In genomic region chr16:88742896-88743605, GRCh38 we compare ENCODE assay signal across 2 cellular contexts.
TF ChIP-seq lines count a peak whose summit lies in the region.

No MANE protein-coding gene starts in this region.

TF ChIP-seq in HepG2, 621 proteins besides CTCF, POLR2A, EP300 and RAD21:
- peak; percentile 10; the same call in 1 of the 2 replicates for TF ChIP-seq ZNF891 (CRISPR knock-in tag; IDR thresholded peaks at IDR 0.05)
- no peak for TF ChIP-seq SYNCRIP (IDR thresholded peaks at IDR 0.05; ENCODE audit: insufficient read depth, low read depth, low read length)
- TF ChIP-seq ZNF788 (CRISPR knock-in tag; IDR thresholded peaks at IDR 0.05; ENCODE audit: borderline replicate concordance): 0 out of 2 replicates have a peak, but pooled peaks have one; percentile 12
- TF ChIP-seq ZNF749 (CRISPR knock-in tag; IDR thresholded peaks at IDR 0.05; ENCODE audit: borderline replicate concordance): no peak
- 0 out of 2 replicates have a peak, but pooled peaks have one; percentile 26 for TF ChIP-seq ZNF703 (CRISPR knock-in tag; IDR thresholded peaks at IDR 0.05; ENCODE audit: borderline replicate concordance)
- no peak for TF ChIP-seq ZNF20 (CRISPR knock-in tag; IDR thresholded peaks at IDR 0.05)
- no peak for TF ChIP-seq ISL2 (CRISPR knock-in tag; IDR thresholded peaks at IDR 0.05)
- TF ChIP-seq CSRNP1 (CRISPR knock-in tag; IDR thresholded peaks at IDR 0.05): no peak
- TF ChIP-seq ZNF496 (CRISPR knock-in tag; IDR thresholded peaks at IDR 0.05; ENCODE audit: insufficient replicate concordance): no peak
- TF ChIP-seq ZNF768 (CRISPR knock-in tag; IDR thresholded peaks at IDR 0.05): 0 out of 2 replicates have a peak, but pooled peaks have one; percentile 15
- TF ChIP-seq DZIP1 (CRISPR knock-in tag; IDR thresholded peaks at IDR 0.05): 0 out of 2 replicates have a peak, but pooled peaks have one; percentile 28
- no peak for TF ChIP-seq ZNF318 (CRISPR knock-in tag; IDR thresholded peaks at IDR 0.05)
- no peak for TF ChIP-seq ZNF282 (IDR thresholded peaks at IDR 0.05; ENCODE audit: partially characterized antibody)

TF ChIP-seq in SK-N-SH treated with all-trans-retinoic acid at 6 μM for 48 hours, 23 proteins besides CTCF, POLR2A, EP300 and RAD21:
- TF ChIP-seq PPARA (CRISPR knock-in tag; IDR thresholded peaks at IDR 0.05; ENCODE audit: borderline replicate concordance) (no peak), PATZ1 (CRISPR knock-in tag; IDR thresholded peaks at IDR 0.05; ENCODE audit: borderline replicate concordance) (no peak), RARB (CRISPR knock-in tag; IDR thresholded peaks at IDR 0.05) (no peak), ARNTL (CRISPR knock-in tag; IDR thresholded peaks at IDR 0.05; ENCODE audit: borderline replicate concordance, low read depth) (no peak), ISL1 (CRISPR knock-in tag; IDR thresholded peaks at IDR 0.05) (no peak), SNAI2 (CRISPR knock-in tag; IDR thresholded peaks at IDR 0.05) (no peak), ZFP30 (CRISPR knock-in tag; IDR thresholded peaks at IDR 0.05) (no peak), ZNF70 (CRISPR knock-in tag; IDR thresholded peaks at IDR 0.05) (no peak), ZNF8 (CRISPR knock-in tag; IDR thresholded peaks at IDR 0.05) (no peak), ZC3H10 (CRISPR knock-in tag; IDR thresholded peaks at IDR 0.05) (no peak), POU6F1 (CRISPR knock-in tag; IDR thresholded peaks at IDR 0.05; ENCODE audit: borderline replicate concordance, low read depth) (no peak), ZFP3 (CRISPR knock-in tag; IDR thresholded peaks at IDR 0.05) (no peak), BACH2 (CRISPR knock-in tag; IDR thresholded peaks at IDR 0.05; ENCODE audit: borderline replicate concordance) (no peak), CSDC2 (CRISPR knock-in tag; IDR thresholded peaks at IDR 0.05) (no peak), TOX (CRISPR knock-in tag; IDR thresholded peaks at IDR 0.05; ENCODE audit: borderline replicate concordance) (no peak), CREB5 (CRISPR knock-in tag; IDR thresholded peaks at IDR 0.05; ENCODE audit: low read depth) (no peak)
